Comparison of ENCODE assay signal across 24 cellular contexts in the genomic region with DNA sequence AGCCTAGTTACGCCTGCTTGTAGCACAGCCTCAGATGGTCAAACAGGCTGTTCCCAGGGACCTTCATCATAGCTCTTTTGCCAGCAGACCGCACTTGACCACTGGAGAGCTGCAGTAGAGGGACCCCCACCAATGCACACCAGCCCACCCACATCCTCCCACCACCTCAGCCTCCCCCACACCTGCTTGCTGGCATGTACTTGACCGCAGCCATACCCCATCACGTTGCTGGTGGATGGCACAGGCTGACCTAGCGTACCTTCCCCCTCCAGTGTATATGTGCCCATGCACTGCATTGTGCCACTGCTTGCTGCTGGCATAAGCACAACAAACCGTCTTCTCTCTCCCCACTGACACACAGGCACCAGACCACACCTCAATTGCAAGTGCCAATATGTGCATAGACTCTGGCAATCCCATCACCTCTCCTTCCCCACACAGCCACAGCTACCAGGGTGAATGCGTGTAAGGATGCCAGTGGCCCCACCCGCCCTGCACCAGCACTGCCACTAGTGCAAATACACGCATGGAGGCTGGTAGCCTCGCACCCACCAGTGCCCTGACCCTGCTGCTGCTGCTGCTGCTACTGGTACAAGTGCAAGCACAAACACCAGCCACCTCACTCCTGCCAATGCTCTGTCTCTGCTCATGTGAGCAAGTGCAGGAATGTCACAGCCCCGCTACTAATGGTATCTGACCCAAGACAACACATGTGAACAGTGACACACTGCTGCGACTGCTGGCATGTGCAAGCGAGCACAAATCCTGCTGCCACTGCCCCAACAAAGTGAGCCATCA.
"Had no signal": no experiment of that assay in that cellular context is flagged by ENCODE, and none has a peak within 500 bp of the region (broad histone marks: within the 10 kb centered on the region; RNA-seq: fewer than 3 reads in every experiment).

No MANE protein-coding gene starts in this region.

- H3K36me3 Mint-ChIP-seq: activated CD4-positive, alpha-beta memory T cell treated with anti-CD3 and anti-CD28 coated beads for 36 hours; activated naive CD4-positive, alpha-beta T cell treated with anti-CD3 and anti-CD28 coated beads, Interleukin-2, amount 10 ng/mL, durations not matched to agents 7 days and 5 days; mesothelial cell of epicardium had no signal

- H3K4me3 Mint-ChIP-seq: activated CD4-positive, alpha-beta memory T cell treated with anti-CD3 and anti-CD28 coated beads for 36 hours; activated naive CD4-positive, alpha-beta T cell treated with anti-CD3 and anti-CD28 coated beads, Interleukin-2, amount 10 ng/mL, durations not matched to agents 7 days and 5 days; activated naive CD8-positive, alpha-beta T cell treated with anti-CD3 and anti-CD28 coated beads, Interleukin-2, amount 50 U/mL, for 24 hours; activated T-cell treated with anti-CD3 and anti-CD28 coated beads, Interleukin-2, amount 50 U/mL, for 72 hours; mesothelial cell of epicardium; naive thymus-derived CD8-positive, alpha-beta T cell had no signal

- H3K27me3 Mint-ChIP-seq: activated CD4-positive, alpha-beta memory T cell treated with anti-CD3 and anti-CD28 coated beads for 36 hours; activated naive CD4-positive, alpha-beta T cell treated with anti-CD3 and anti-CD28 coated beads, Interleukin-2, amount 10 ng/mL, durations not matched to agents 7 days and 5 days; activated naive CD8-positive, alpha-beta T cell treated with anti-CD3 and anti-CD28 coated beads, Interleukin-2, amount 50 U/mL, for 24 hours; naive thymus-derived CD8-positive, alpha-beta T cell had no signal

- H3K27me3 ChIP-seq: body of pancreas, foreskin keratinocyte, testis had no signal

- DNase-seq: activated CD4-positive, alpha-beta memory T cell treated with anti-CD3 and anti-CD28 coated beads for 36 hours; activated CD4-positive, alpha-beta T cell treated with anti-CD3 and anti-CD28 coated beads for 4 hours; activated CD4-positive, CD25-positive, alpha-beta regulatory T cell; activated effector memory CD4-positive, alpha-beta T cell treated with Interleukin-2 at 50 U/mL for 16 hours; activated naive CD4-positive, alpha-beta T cell treated with anti-CD3 and anti-CD28 coated beads, Interleukin-2, amount 10 ng/mL, durations not matched to agents 7 days and 5 days; activated naive CD8-positive, alpha-beta T cell treated with anti-CD3 and anti-CD28 coated beads, Interleukin-2, amount 50 U/mL, for 24 hours; activated T-cell treated with anti-CD3 and anti-CD28 coated beads, Interleukin-2, amount 50 U/mL, for 72 hours; body of pancreas; caudate nucleus; dermis blood vessel endothelial cell; effector CD8-positive, alpha-beta T cell; erythroblast; foreskin keratinocyte; islet precursor cell; naive thymus-derived CD8-positive, alpha-beta T cell; small intestine; stimulated activated CD4-positive, alpha-beta T cell treated with anti-CD3 and anti-CD28 coated beads, Interleukin-15, amount 100 ng/mL, for 24 hours; stimulated activated naive CD4-positive, alpha-beta T cell; T1000; testis; trophoblast cell had no signal

- H3K36me3 ChIP-seq: pancreas had no signal

- FAIRE-seq: pancreas, small intestine had no signal

- ATAC-seq: activated naive CD8-positive, alpha-beta T cell treated with anti-CD3 and anti-CD28 coated beads, Interleukin-2, amount 50 U/mL, for 24 hours; activated T-cell treated with anti-CD3 and anti-CD28 coated beads, Interleukin-2, amount 50 U/mL, for 72 hours; body of pancreas; foreskin keratinocyte; naive thymus-derived CD8-positive, alpha-beta T cell; pancreas; sciatic nerve had no signal

- H3K4me3 ChIP-seq: body of pancreas, pancreas, testis had no signal

- H3K4me1 ChIP-seq: body of pancreas, foreskin keratinocyte, pancreas, testis had no signal

- H3K9me3 ChIP-seq: body of pancreas, pancreas, testis had no signal

- H3K27ac Mint-ChIP-seq: activated CD4-positive, alpha-beta memory T cell treated with anti-CD3 and anti-CD28 coated beads for 36 hours; activated naive CD4-positive, alpha-beta T cell treated with anti-CD3 and anti-CD28 coated beads, Interleukin-2, amount 10 ng/mL, durations not matched to agents 7 days and 5 days; activated naive CD8-positive, alpha-beta T cell treated with anti-CD3 and anti-CD28 coated beads, Interleukin-2, amount 50 U/mL, for 24 hours; activated T-cell treated with anti-CD3 and anti-CD28 coated beads, Interleukin-2, amount 50 U/mL, for 72 hours; mesothelial cell of epicardium; naive thymus-derived CD8-positive, alpha-beta T cell had no signal

- H3K27ac ChIP-seq: body of pancreas, foreskin keratinocyte, pancreas, testis had no signal

- H3K4me1 Mint-ChIP-seq: activated naive CD4-positive, alpha-beta T cell treated with anti-CD3 and anti-CD28 coated beads, Interleukin-2, amount 10 ng/mL, durations not matched to agents 7 days and 5 days; activated naive CD8-positive, alpha-beta T cell treated with anti-CD3 and anti-CD28 coated beads, Interleukin-2, amount 50 U/mL, for 24 hours; naive thymus-derived CD8-positive, alpha-beta T cell had no signal
